ENCODE assay signal across 2 cellular contexts in the genomic region with DNA sequence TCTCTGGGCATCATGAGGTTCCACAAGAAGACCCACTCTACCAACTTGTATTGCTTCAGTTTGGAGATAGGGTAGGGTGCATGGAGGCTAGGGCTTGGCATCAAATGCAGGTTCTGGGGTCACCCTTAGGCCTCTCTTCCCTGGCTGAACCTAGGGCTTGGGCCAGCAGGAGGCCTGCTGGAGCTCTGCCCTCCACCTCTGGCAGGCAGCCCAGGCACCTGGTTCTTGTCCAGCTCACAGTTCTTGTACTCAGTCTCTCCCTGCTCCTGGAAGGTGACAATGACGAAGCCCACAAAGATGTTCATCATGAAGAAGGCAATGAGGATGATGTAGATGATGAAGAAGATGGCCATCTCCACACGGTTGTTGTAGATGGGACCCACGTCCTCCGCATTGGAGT.
TF ChIP-seq lines count a peak whose summit lies in the region.

No MANE protein-coding gene starts in this region.

TF ChIP-seq in HepG2, 621 proteins besides CTCF, POLR2A, EP300 and RAD21:
- no peak for TF ChIP-seq SIX1 (CRISPR knock-in tag; IDR thresholded peaks at IDR 0.05; ENCODE audit: borderline replicate concordance)
- TF ChIP-seq YEATS2 (CRISPR knock-in tag; IDR thresholded peaks at IDR 0.05; ENCODE audit: borderline replicate concordance) = no peak
- TF ChIP-seq STAT5B (CRISPR knock-in tag; IDR thresholded peaks at IDR 0.05) = no peak
- no peak for TF ChIP-seq PHF21A (CRISPR knock-in tag; IDR thresholded peaks at IDR 0.05)
- no peak for TF ChIP-seq BCLAF1 (IDR thresholded peaks at IDR 0.05)
- TF ChIP-seq AKAP8 (CRISPR knock-in tag; IDR thresholded peaks at IDR 0.05) = no peak
- no peak for TF ChIP-seq SRSF4 (IDR thresholded peaks at IDR 0.05; ENCODE audit: low read depth, low read length, poor library complexity, severe bottlenecking)
- TF ChIP-seq HDAC2 (CRISPR knock-in tag; IDR thresholded peaks at IDR 0.05) = no peak
- TF ChIP-seq ARHGAP35 (CRISPR knock-in tag; IDR thresholded peaks at IDR 0.05; ENCODE audit: borderline replicate concordance) = no peak
- TF ChIP-seq, protein P1, sequence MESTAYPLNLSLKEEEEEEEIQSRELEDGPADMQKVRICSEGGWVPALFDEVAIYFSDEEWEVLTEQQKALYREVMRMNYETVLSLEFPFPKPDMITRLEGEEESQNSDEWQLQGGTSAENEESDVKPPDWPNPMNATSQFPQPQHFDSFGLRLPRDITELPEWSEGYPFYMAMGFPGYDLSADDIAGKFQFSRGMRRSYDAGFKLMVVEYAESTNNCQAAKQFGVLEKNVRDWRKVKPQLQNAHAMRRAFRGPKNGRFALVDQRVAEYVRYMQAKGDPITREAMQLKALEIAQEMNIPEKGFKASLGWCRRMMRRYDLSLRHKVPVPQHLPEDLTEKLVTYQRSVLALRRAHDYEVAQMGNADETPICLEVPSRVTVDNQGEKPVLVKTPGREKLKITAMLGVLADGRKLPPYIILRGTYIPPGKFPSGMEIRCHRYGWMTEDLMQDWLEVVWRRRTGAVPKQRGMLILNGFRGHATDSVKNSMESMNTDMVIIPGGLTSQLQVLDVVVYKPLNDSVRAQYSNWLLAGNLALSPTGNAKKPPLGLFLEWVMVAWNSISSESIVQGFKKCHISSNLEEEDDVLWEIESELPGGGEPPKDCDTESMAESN (CRISPR knock-in tag; conservative IDR thresholded peaks at IDR 0.05) = no peak
- no peak for TF ChIP-seq ONECUT2 (CRISPR knock-in tag; IDR thresholded peaks at IDR 0.05)
- no peak for TF ChIP-seq FOXC1 (CRISPR knock-in tag; IDR thresholded peaks at IDR 0.05; ENCODE audit: borderline replicate concordance)
- TF ChIP-seq ZNF713 (CRISPR knock-in tag; IDR thresholded peaks at IDR 0.05) = no peak
- TF ChIP-seq BHLHE40 (IDR thresholded peaks at IDR 0.05; ENCODE audit: low read length) = no peak
- no peak for TF ChIP-seq ZNF24 (IDR thresholded peaks at IDR 0.05)
- no peak for TF ChIP-seq ATF2 (CRISPR knock-in tag; IDR thresholded peaks at IDR 0.05)
- TF ChIP-seq PREB (CRISPR knock-in tag; IDR thresholded peaks at IDR 0.05) = no peak
- TF ChIP-seq MAF1 (CRISPR knock-in tag; IDR thresholded peaks at IDR 0.05; ENCODE audit: borderline replicate concordance) = no peak
- no peak for TF ChIP-seq ZNF33A (CRISPR knock-in tag; IDR thresholded peaks at IDR 0.05; ENCODE audit: borderline replicate concordance)

TF ChIP-seq in H1, 55 proteins besides CTCF, POLR2A, EP300 and RAD21:
- TF ChIP-seq, protein P2, sequence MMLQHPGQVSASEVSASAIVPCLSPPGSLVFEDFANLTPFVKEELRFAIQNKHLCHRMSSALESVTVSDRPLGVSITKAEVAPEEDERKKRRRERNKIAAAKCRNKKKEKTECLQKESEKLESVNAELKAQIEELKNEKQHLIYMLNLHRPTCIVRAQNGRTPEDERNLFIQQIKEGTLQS (IDR thresholded peaks at IDR 0.05; ENCODE audit: insufficient read depth, low read depth, low read length) = no peak
- TF ChIP-seq SAP30 (IDR thresholded peaks at IDR 0.05; ENCODE audit: insufficient read depth, insufficient replicate concordance, low read length) = no peak
- TF ChIP-seq NANOG (IDR thresholded peaks at IDR 0.05; ENCODE audit: insufficient read depth, low read depth, low read length, poor library complexity, severe bottlenecking) = no peak
- TF ChIP-seq, protein P3, sequence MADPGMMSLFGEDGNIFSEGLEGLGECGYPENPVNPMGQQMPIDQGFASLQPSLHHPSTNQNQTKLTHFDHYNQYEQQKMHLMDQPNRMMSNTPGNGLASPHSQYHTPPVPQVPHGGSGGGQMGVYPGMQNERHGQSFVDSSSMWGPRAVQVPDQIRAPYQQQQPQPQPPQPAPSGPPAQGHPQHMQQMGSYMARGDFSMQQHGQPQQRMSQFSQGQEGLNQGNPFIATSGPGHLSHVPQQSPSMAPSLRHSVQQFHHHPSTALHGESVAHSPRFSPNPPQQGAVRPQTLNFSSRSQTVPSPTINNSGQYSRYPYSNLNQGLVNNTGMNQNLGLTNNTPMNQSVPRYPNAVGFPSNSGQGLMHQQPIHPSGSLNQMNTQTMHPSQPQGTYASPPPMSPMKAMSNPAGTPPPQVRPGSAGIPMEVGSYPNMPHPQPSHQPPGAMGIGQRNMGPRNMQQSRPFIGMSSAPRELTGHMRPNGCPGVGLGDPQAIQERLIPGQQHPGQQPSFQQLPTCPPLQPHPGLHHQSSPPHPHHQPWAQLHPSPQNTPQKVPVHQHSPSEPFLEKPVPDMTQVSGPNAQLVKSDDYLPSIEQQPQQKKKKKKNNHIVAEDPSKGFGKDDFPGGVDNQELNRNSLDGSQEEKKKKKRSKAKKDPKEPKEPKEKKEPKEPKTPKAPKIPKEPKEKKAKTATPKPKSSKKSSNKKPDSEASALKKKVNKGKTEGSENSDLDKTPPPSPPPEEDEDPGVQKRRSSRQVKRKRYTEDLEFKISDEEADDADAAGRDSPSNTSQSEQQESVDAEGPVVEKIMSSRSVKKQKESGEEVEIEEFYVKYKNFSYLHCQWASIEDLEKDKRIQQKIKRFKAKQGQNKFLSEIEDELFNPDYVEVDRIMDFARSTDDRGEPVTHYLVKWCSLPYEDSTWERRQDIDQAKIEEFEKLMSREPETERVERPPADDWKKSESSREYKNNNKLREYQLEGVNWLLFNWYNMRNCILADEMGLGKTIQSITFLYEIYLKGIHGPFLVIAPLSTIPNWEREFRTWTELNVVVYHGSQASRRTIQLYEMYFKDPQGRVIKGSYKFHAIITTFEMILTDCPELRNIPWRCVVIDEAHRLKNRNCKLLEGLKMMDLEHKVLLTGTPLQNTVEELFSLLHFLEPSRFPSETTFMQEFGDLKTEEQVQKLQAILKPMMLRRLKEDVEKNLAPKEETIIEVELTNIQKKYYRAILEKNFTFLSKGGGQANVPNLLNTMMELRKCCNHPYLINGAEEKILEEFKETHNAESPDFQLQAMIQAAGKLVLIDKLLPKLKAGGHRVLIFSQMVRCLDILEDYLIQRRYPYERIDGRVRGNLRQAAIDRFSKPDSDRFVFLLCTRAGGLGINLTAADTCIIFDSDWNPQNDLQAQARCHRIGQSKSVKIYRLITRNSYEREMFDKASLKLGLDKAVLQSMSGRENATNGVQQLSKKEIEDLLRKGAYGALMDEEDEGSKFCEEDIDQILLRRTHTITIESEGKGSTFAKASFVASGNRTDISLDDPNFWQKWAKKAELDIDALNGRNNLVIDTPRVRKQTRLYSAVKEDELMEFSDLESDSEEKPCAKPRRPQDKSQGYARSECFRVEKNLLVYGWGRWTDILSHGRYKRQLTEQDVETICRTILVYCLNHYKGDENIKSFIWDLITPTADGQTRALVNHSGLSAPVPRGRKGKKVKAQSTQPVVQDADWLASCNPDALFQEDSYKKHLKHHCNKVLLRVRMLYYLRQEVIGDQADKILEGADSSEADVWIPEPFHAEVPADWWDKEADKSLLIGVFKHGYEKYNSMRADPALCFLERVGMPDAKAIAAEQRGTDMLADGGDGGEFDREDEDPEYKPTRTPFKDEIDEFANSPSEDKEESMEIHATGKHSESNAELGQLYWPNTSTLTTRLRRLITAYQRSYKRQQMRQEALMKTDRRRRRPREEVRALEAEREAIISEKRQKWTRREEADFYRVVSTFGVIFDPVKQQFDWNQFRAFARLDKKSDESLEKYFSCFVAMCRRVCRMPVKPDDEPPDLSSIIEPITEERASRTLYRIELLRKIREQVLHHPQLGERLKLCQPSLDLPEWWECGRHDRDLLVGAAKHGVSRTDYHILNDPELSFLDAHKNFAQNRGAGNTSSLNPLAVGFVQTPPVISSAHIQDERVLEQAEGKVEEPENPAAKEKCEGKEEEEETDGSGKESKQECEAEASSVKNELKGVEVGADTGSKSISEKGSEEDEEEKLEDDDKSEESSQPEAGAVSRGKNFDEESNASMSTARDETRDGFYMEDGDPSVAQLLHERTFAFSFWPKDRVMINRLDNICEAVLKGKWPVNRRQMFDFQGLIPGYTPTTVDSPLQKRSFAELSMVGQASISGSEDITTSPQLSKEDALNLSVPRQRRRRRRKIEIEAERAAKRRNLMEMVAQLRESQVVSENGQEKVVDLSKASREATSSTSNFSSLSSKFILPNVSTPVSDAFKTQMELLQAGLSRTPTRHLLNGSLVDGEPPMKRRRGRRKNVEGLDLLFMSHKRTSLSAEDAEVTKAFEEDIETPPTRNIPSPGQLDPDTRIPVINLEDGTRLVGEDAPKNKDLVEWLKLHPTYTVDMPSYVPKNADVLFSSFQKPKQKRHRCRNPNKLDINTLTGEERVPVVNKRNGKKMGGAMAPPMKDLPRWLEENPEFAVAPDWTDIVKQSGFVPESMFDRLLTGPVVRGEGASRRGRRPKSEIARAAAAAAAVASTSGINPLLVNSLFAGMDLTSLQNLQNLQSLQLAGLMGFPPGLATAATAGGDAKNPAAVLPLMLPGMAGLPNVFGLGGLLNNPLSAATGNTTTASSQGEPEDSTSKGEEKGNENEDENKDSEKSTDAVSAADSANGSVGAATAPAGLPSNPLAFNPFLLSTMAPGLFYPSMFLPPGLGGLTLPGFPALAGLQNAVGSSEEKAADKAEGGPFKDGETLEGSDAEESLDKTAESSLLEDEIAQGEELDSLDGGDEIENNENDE (IDR thresholded peaks at IDR 0.05; ENCODE audit: insufficient replicate concordance, low read length) = no peak
- TF ChIP-seq SIN3A (conservative IDR thresholded peaks at IDR 0.05 in 1 of 2, IDR thresholded peaks at IDR 0.05 in 1 of 2; ENCODE audit: low read depth in 1 of 2, low read length in 2 of 2) = no peak
- TF ChIP-seq JUN (IDR thresholded peaks at IDR 0.05; ENCODE audit: low read depth, low read length) = no peak
- no peak for TF ChIP-seq SIRT6 (IDR thresholded peaks at IDR 0.05; ENCODE audit: low read length)
- no peak for TF ChIP-seq CBX8 (IDR thresholded peaks at IDR 0.05; ENCODE audit: borderline replicate concordance, low read depth, low read length)
- no peak for TF ChIP-seq TAF1 (IDR thresholded peaks at IDR 0.05; ENCODE audit: low read depth, low read length)
- TF ChIP-seq CTBP2 (IDR thresholded peaks at IDR 0.05; ENCODE audit: borderline replicate concordance, insufficient read depth, insufficient read length, low read length) = no peak
- TF ChIP-seq BACH1 (IDR thresholded peaks at IDR 0.05; ENCODE audit: low read length) = no peak
